1 cellular context compared by ENCODE assay signal in the genomic region with DNA sequence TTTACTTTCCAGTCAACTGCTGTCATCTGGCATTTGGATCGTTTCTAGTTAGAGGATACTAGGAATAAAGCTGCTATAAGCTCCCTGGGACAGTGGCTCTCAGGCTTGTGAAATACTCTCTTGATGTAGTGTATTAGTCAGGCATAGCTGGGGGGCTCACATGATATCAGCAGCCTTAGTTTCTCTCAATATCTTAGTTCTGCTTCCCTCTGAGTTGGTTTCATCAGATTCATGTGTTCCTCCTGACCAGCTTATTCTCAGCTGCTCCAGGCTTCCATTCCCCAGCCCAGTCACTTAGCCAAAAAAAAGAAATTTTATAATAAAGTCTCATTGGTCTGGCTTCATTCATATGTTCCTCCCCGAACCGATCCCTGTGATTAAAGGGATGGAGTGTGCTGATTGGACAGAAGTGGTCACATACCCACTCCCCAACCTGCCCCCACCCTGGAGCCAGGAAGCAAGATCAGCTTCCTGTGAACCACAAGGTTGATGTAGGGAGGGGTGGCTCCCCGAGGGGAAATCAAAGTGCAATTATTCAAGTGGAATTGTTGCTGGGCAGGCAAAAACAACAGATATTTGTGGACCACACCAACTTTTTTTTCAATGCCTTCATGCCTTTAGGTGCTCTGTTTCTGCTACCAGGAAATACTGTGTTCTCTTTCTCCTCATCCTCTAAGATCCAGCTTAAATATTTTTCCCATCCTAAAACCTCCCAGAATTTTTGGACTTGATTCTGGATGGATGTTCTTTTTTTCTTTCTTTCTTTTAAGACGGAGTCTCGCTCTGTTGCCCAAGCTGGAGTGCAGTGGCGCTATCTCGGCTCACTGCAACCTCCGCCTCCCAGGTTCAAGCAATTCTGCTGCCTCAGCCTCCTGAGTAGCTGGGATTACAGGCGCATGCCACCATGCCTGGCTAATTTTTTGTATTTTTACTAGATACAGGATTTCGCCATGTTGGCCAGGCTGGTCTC.
A peak's percentile ranks its signal among the peaks of the same experiment; 100 is the strongest.
TF ChIP-seq lines count a peak whose summit lies in the region.

No MANE protein-coding gene starts in this region.

TF ChIP-seq in GM12878, 131 proteins besides CTCF, POLR2A, EP300 and RAD21 (continued from another document):
- no peak for TF ChIP-seq SREBF1 (IDR thresholded peaks at IDR 0.05; ENCODE audit: low read length)
- 0 out of 2 replicates have a peak, but pooled peaks have one; percentile 20 for TF ChIP-seq EED (IDR thresholded peaks at IDR 0.05; ENCODE audit: low read depth)
- TF ChIP-seq, protein P1, sequence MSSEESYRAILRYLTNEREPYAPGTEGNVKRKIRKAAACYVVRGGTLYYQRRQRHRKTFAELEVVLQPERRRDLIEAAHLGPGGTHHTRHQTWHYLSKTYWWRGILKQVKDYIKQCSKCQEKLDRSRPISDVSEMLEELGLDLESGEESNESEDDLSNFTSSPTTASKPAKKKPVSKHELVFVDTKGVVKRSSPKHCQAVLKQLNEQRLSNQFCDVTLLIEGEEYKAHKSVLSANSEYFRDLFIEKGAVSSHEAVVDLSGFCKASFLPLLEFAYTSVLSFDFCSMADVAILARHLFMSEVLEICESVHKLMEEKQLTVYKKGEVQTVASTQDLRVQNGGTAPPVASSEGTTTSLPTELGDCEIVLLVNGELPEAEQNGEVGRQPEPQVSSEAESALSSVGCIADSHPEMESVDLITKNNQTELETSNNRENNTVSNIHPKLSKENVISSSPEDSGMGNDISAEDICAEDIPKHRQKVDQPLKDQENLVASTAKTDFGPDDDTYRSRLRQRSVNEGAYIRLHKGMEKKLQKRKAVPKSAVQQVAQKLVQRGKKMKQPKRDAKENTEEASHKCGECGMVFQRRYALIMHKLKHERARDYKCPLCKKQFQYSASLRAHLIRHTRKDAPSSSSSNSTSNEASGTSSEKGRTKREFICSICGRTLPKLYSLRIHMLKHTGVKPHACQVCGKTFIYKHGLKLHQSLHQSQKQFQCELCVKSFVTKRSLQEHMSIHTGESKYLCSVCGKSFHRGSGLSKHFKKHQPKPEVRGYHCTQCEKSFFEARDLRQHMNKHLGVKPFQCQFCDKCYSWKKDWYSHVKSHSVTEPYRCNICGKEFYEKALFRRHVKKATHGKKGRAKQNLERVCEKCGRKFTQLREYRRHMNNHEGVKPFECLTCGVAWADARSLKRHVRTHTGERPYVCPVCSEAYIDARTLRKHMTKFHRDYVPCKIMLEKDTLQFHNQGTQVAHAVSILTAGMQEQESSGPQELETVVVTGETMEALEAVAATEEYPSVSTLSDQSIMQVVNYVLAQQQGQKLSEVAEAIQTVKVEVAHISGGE (CRISPR knock-in tag; IDR thresholded peaks at IDR 0.05): no peak
- TF ChIP-seq GABPA (IDR thresholded peaks at IDR 0.05; ENCODE audit: low read depth): no peak
